ENCODE assay signal across 1 cellular context in genomic region chr10:48470115-48470892, GRCh38.
A peak's percentile ranks its signal among the peaks of the same experiment; 100 is the strongest.
TF ChIP-seq lines count a peak whose summit lies in the region.

No MANE protein-coding gene starts in this region.

TF ChIP-seq in endothelial cell of umbilical vein, 7 proteins besides CTCF, POLR2A, EP300 and RAD21:
- TF ChIP-seq GATA2 (IDR thresholded peaks at IDR 0.05; ENCODE audit: insufficient read depth, insufficient read length, low read depth, low read length) (peak; percentile 40), MAX (IDR thresholded peaks at IDR 0.05; ENCODE audit: insufficient read depth, insufficient read length) (no peak), JUN (IDR thresholded peaks at IDR 0.05; ENCODE audit: borderline replicate concordance, insufficient read depth, insufficient read length, low read depth) (no peak), EZH2 (IDR thresholded peaks at IDR 0.05; ENCODE audit: borderline replicate concordance, low read depth, low read length, severe bottlenecking) (no peak), POLR2AphosphoS5 (IDR thresholded peaks at IDR 0.05; ENCODE audit: insufficient read depth, low read depth, low read length) (peak; percentile 74), FOS (IDR thresholded peaks at IDR 0.05; ENCODE audit: borderline replicate concordance, insufficient read depth, low read length) (no peak)
